1 cellular context compared by ENCODE assay signal in genomic region chr2:238963970-238964331, GRCh38.
TF ChIP-seq lines count a peak whose summit lies in the region.

No MANE protein-coding gene starts in this region.

TF ChIP-seq in IMR-90, 13 proteins besides CTCF, POLR2A, EP300 and RAD21 (continued from another document):
- no peak for TF ChIP-seq FOS (IDR thresholded peaks at IDR 0.05; ENCODE audit: low read depth, low read length)
- TF ChIP-seq CHD1 (IDR thresholded peaks at IDR 0.05; ENCODE audit: low read depth, low read length), result no peak
- TF ChIP-seq SMC3 (IDR thresholded peaks at IDR 0.05; ENCODE audit: low read depth, low read length), result no peak
- no peak for TF ChIP-seq USF2 (IDR thresholded peaks at IDR 0.05; ENCODE audit: low read depth, low read length)
